In the genomic region with DNA sequence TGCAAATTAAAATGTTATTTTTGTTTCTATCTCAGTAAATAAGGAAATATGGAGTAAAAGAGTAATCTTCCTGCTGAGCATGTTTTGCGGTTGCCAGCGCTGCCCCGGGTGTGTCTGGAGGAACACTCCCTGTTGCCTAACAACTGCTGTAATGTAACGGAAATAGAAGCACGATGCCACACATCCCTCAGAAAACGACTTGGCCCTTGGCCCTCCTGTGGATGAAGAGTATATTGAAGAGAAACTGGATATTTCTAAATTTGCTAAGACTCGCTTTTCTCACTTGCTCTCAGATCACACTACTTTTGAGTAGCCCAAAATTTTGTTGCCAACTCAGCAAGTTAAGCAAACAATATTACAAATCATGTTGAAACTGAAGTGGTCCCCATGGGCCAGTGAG, we compare ENCODE assay signal across 8 cellular contexts. TPM values are rescaled to one million over a fixed set of nuclear protein-coding genes. Genes with fewer than 3 reads are reported as not detected.
DNase-seq lines count a peak whose midpoint lies in the region; ATAC-seq and TF ChIP-seq lines count a peak whose summit lies in the region.

No MANE protein-coding gene starts in this region.

- no peak for TF ChIP-seq EP300 in gastroesophageal sphincter (IDR thresholded peaks at IDR 0.05)

- ATAC-seq in HG02970 (IDR thresholded peaks at IDR 0.05; ENCODE audit: low FRiP score, unreplicated experiment), result peak; percentile 71
- peak; percentile 96 for ATAC-seq in gastroesophageal sphincter
- no peak for ATAC-seq in HG02642 (IDR thresholded peaks at IDR 0.05; ENCODE audit: poor library complexity, unreplicated experiment)

- peak; percentile 29 for DNase-seq in NCI-H2196 (lab: John Stamatoyannopoulos, UW; ENCODE audit: unreplicated experiment)
- DNase-seq in NCI-H2196 treated with DMSO at 0.1 percent for 48 hours (lab: John Stamatoyannopoulos, UW; ENCODE audit: unreplicated experiment), result no peak
- peak; percentile 96 for DNase-seq in OCI-M1 (lab: John Stamatoyannopoulos, UW)
- peak; percentile 55 for DNase-seq in activated naive CD4-positive, alpha-beta T cell treated with Interleukin-2 at 50 U/mL for 16 hours
- peak in 7 of 10 donors; percentile 36 to 91 (median 51) for DNase-seq in posterior cingulate gyrus

- peak overlapping the region in 2 of 4 donors; percentile 27 to 36 for H3K27ac ChIP-seq in gastroesophageal sphincter

- peaks cover 0 to 10% (median 8%) of the 10 kb centered on the region in 3 donors for H3K4me1 ChIP-seq in gastroesophageal sphincter

- no peaks in the 10 kb centered on the region for H3K36me3 ChIP-seq in gastroesophageal sphincter

- WGBS in gastroesophageal sphincter (ENCODE audit: low coverage in 1 of 2), 2 donors, result 0 to 10% methylated on average over 7 of the region's 7 CpGs

- no peaks in the 10 kb centered on the region for H3K9me3 ChIP-seq in gastroesophageal sphincter

- H3K4me3 ChIP-seq in gastroesophageal sphincter, result no peak overlapping the region

- TF ChIP-seq POLR2A in gastroesophageal sphincter (IDR thresholded peaks at IDR 0.05), result no peak

- intact Hi-C loops in posterior cingulate gyrus (cut with DNase I), result no loop called here

- peak; percentile 9 to 66 (median 50) for TF ChIP-seq CTCF in gastroesophageal sphincter (IDR thresholded peaks at IDR 0.05)

- no peaks in the 10 kb centered on the region for H3K27me3 ChIP-seq in gastroesophageal sphincter

RNA-seq across cellular contexts. Expression of gene CX3CR1, which starts 18.9 kb away (rescaled TPM):
- total RNA-seq in gastroesophageal sphincter, result under 1 TPM; 0.31 to 0.94 (median 0.66) TPM
